Comparison of ENCODE assay signal across 9 cellular contexts in the genomic region with DNA sequence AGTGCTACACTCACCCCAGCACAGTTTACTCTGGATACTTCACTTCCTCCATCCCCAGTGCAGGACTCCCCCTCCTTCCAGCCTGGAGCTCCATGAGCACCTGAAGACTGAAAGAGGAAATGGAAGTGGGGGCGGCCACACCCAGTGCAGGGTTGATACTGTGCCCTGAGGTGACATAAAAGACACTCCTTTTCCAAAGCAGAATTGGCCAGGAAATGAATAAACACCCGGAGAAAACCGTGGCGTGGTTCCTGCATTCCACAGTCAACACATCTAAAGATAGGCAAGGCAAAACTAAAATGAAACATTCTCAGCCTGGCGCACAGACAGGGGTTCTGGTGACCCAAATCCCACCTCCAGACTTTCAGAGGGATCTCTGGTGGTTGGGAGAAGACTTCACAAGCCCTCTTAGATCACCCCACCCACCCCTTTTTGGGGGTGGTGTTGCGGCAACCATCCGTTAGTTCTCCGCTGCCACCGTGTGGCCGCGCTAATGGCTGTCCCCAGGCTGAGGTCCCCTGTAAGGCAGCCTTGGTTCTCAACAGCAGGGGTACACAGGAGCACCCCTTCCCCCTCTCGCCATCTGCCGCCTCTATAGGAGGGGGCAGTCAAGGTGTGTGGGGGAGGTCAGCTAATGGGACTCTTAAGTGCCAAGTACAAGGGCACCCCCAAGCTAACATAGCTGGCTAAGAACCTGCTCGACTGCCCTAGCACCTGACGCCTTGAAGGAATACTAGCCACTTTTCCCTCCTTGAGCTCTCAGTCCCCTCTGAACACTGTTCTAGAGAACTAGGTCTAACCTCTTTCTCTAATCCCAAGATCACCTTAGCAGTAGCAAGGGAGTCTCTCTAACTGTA. TPM values are rescaled to one million over a fixed set of nuclear protein-coding genes. Genes with fewer than 3 reads are reported as not detected.
DNase-seq lines count a peak whose midpoint lies in the region; ATAC-seq, FAIRE-seq and TF ChIP-seq lines count a peak whose summit lies in the region.
"Had no signal": no experiment of that assay in that cellular context is flagged by ENCODE, and none has a peak within 500 bp of the region (broad histone marks: within the 10 kb centered on the region; RNA-seq: fewer than 3 reads in every experiment).

No MANE protein-coding gene starts in this region.

- POLR2A ChIA-PET in WTC11 (lab: Charles Lee), result interaction anchor here (0.5 to 0.9 kb wide), 2 partner anchors 23 to 148 kb away, joined by 3 to 5 read pairs; no protein-coding TSS in a partner anchor

- peak overlapping the region; percentile 32 for H3K4me3 Mint-ChIP-seq in WTC11

- DNase-seq in COR-L47 (lab: John Stamatoyannopoulos, UW) (peak; percentile 25), HTR-8/SVneo (ENCODE audit: insufficient read length, low spot score) (peak; percentile 89), WTC11 (ENCODE audit: low spot score) (peak; percentile 68), left colon (peak; percentile 83 to 88), T1000 (lab: John Stamatoyannopoulos, UW) (no peak)
- peak; percentile 28 for DNase-seq in central memory CD4-positive, alpha-beta T cell
- peak; percentile 59 for DNase-seq in stimulated activated CD4-positive, alpha-beta T cell treated with anti-CD3 and anti-CD28 coated beads, Interleukin-4, amount 100 ng/mL, for 24 hours

- ATAC-seq in WTC11 (peak; percentile 14), left colon (peak; percentile 68), GM19467 (IDR thresholded peaks at IDR 0.05; ENCODE audit: unreplicated experiment) (no peak)

- no peaks in the 10 kb centered on the region for H3K36me3 Mint-ChIP-seq in WTC11

- intact Hi-C loops in left colon (cut with DNase I, micrococcal nuclease), result loop anchor here in 1 of 2 donors (10.0 kb wide), 1 partner anchor 101 kb away; the partner anchor contains the start of gene INKA1

- CTCF ChIA-PET in WTC11 (lab: Charles Lee), result interaction anchor here (0.6 to 8.9 kb wide), 13 partner anchors 22 to 441 kb away, joined by 3 to 115 read pairs (median 10); partner anchors contain the start of genes AMIGO3, CAMKV, INKA1 and MON1A

- TF ChIP-seq CTCF in WTC11 (IDR thresholded peaks at IDR 0.05), result peak; percentile 36

- FAIRE-seq in HTR-8/SVneo (lab: Jason Lieb, UNC), result peak; percentile 86
- FAIRE-seq: TTC549 had no signal

- H3K4me1 Mint-ChIP-seq in WTC11, result peaks cover 47% of the 10 kb centered on the region

- H3K9me3 Mint-ChIP-seq in WTC11, result no peaks in the 10 kb centered on the region

- peaks cover 11% of the 10 kb centered on the region for H3K27me3 Mint-ChIP-seq in WTC11 (ENCODE audit: low read depth)

- H3K27ac Mint-ChIP-seq in WTC11, result peak overlapping the region; percentile 73

TF ChIP-seq in WTC11, 78 proteins besides CTCF, POLR2A, EP300 and RAD21:
- TF ChIP-seq ZNF423 (CRISPR knock-in tag; IDR thresholded peaks at IDR 0.05), result peak; percentile 21; the same call in 1 of the 2 replicates
- TF ChIP-seq ZMAT4 (CRISPR knock-in tag; IDR thresholded peaks at IDR 0.05), result no peak

RNA-seq across cellular contexts. Expression of gene MST1R, which starts 2.6 kb away (rescaled TPM):
- total RNA-seq in WTC11 (2021) (5.1 to 6.2 TPM (median 5.6 TPM) in 3 replicates), left colon (100 to 1,000 TPM; 124 to 145 TPM)

RNA-seq across cellular contexts. Expression of gene MON1A, which starts 23.4 kb away (rescaled TPM):
- total RNA-seq in WTC11 (2021) (6.6 to 8.6 TPM (median 7.0 TPM) in 3 replicates), left colon (1 to 10 TPM; 9.4 TPM)

RNA-seq across cellular contexts. Expression of gene RBM6, which starts 33.7 kb away (rescaled TPM):
- total RNA-seq in WTC11 (2021), result 115 to 122 TPM (median 118 TPM) in 3 replicates
- total RNA-seq in left colon, result 10 to 100 TPM; 63.7 to 76.6 TPM

RNA-seq across cellular contexts. Expression of gene CAMKV, which starts 36.5 kb away (rescaled TPM):
- total RNA-seq in WTC11 (2021) (56.0 to 58.2 TPM (median 56.6 TPM) in 3 replicates), left colon (under 1 TPM; 0.12 to 0.34 TPM)

RNA-seq across cellular contexts. Expression of gene TRAIP, which starts 49.9 kb away (rescaled TPM):
- total RNA-seq in WTC11 (2021) (25.9 to 31.8 TPM (median 29.9 TPM) in 3 replicates), left colon (1 to 10 TPM; 3.2 to 5.3 TPM)

Comparison
In these comparisons a context has a peak if more than half of its experiments do, and no peak if none do; other contexts are left out.
1. RNA of gene MST1R, which starts 2.6 kb away (total RNA-seq): 124 to 145 TPM in left colon; 5.1 to 6.2 TPM in WTC11; every median in the first group is over 10 times any median in the second.